ENCODE assay signal across 8 cellular contexts in the genomic region with DNA sequence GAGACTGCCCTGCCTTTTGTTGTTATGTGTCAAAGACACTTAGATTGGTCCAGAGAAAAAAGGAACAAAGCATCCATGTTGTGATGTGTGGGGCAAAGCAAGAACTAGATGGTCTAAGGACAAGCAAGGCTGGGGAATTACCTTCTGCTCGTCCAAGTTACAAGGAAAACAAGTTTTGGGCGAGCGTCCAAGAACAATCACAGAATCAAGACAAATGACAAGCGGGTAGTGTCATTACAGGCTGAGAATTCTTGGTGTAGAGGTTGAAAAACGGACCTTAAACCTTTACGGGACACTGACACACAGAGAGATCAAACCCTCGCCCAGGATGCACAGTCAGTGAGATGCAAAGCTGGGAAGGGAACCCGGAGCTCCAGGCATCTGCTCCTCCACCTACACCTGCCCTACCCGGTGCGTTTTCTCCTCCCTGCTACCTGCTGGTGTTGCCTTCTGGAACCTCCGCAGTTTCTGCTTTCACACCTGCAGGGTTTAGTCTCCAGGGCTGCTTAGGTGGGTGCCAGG. TPM values are rescaled to one million over a fixed set of nuclear protein-coding genes. Genes with fewer than 3 reads are reported as not detected.
A peak's percentile ranks its signal among the peaks of the same experiment; 100 is the strongest.
DNase-seq lines count a peak whose midpoint lies in the region; ATAC-seq and TF ChIP-seq lines count a peak whose summit lies in the region.

No MANE protein-coding gene starts in this region.

- peaks cover 2% of the 10 kb centered on the region for H3K36me3 Mint-ChIP-seq in activated naive CD8-positive, alpha-beta T cell

- peaks cover 19% of the 10 kb centered on the region for H3K36me3 ChIP-seq in suprapubic skin

- no peak overlapping the region for H3K27ac Mint-ChIP-seq in activated naive CD8-positive, alpha-beta T cell

- H3K4me1 Mint-ChIP-seq in activated naive CD8-positive, alpha-beta T cell (ENCODE audit: low read depth), result peaks cover 19% of the 10 kb centered on the region

- 2% methylated on average over 11 of the region's 11 CpGs for WGBS in suprapubic skin

- H3K27ac ChIP-seq in suprapubic skin, result peak overlapping the region; percentile 78

- H3K4me3 ChIP-seq in suprapubic skin, result peak overlapping the region; percentile 95

- H3K4me1 ChIP-seq in suprapubic skin, result peaks cover 13% of the 10 kb centered on the region

- ATAC-seq in GM18511 (IDR thresholded peaks at IDR 0.05; ENCODE audit: unreplicated experiment) (peak; percentile 18), HG03103 (IDR thresholded peaks at IDR 0.05; ENCODE audit: low read depth, unreplicated experiment) (peak; percentile 12), GM18861 (IDR thresholded peaks at IDR 0.05; ENCODE audit: unreplicated experiment) (no peak)

- DNase-seq in kidney glomerular epithelial cell (lab: John Stamatoyannopoulos, UW), result peak; percentile 56
- no peak for DNase-seq in suprapubic skin (ENCODE audit: low spot score in 2 of 2)
- DNase-seq in kidney tubule cell (ENCODE audit: low spot score), result no peak
- DNase-seq in pons (ENCODE audit: low spot score), result no peak

- peak overlapping the region; percentile 89 for H3K4me3 Mint-ChIP-seq in activated naive CD8-positive, alpha-beta T cell

- no peak for TF ChIP-seq CTCF in suprapubic skin (IDR thresholded peaks at IDR 0.05)

- peaks cover 9% of the 10 kb centered on the region for H3K27me3 Mint-ChIP-seq in activated naive CD8-positive, alpha-beta T cell

- peaks cover 21% of the 10 kb centered on the region for H3K27me3 ChIP-seq in suprapubic skin

- no peak for TF ChIP-seq POLR2A in suprapubic skin (IDR thresholded peaks at IDR 0.05)

- TF ChIP-seq EP300 in suprapubic skin (IDR thresholded peaks at IDR 0.05), result no peak

- H3K9me3 Mint-ChIP-seq in activated naive CD8-positive, alpha-beta T cell (ENCODE audit: low read depth), result no peaks in the 10 kb centered on the region

- no peaks in the 10 kb centered on the region for H3K9me3 ChIP-seq in suprapubic skin

RNA-seq across cellular contexts. Expression of gene ZNF324B, which starts 0.5 kb away (rescaled TPM):
- 10 to 100 TPM in 3 of 4 donors, 1 to 10 TPM in 1; 9.7 to 28.7 (median 13.8) TPM for total RNA-seq in suprapubic skin

RNA-seq across cellular contexts. Expression of gene ZNF132, which starts 10.9 kb away (rescaled TPM):
- 1 to 10 TPM; 1.7 to 2.9 (median 2.3) TPM for total RNA-seq in suprapubic skin

RNA-seq across cellular contexts. Expression of gene ZNF324, which starts 16.0 kb away (rescaled TPM):
- total RNA-seq in suprapubic skin, result 10 to 100 TPM; 20.3 to 41.5 (median 25.6) TPM

RNA-seq across cellular contexts. Expression of gene ZNF446, which starts 25.3 kb away (rescaled TPM):
- total RNA-seq in suprapubic skin, result 10 to 100 TPM; 19.8 to 38.8 (median 24.0) TPM

RNA-seq across cellular contexts. Expression of gene ZNF584, which starts 42.4 kb away (rescaled TPM):
- total RNA-seq in suprapubic skin, result 10 to 100 TPM; 15.8 to 21.2 (median 17.4) TPM
